8 cellular contexts compared by ENCODE assay signal in genomic region chr10:21292763-21293517, GRCh38.
DNase-seq lines count a peak whose midpoint lies in the region; ATAC-seq and TF ChIP-seq lines count a peak whose summit lies in the region.

No MANE protein-coding gene starts in this region.

- no peaks in the 10 kb centered on the region for H3K36me3 ChIP-seq in heart right ventricle
- no peaks in the 10 kb centered on the region for H3K36me3 ChIP-seq in prostate gland
- H3K36me3 ChIP-seq in spleen = no peaks in the 10 kb centered on the region

- H3K27ac ChIP-seq in VCaP = peak overlapping the region; percentile 21
- peak overlapping the region in 9 of 10 donors; percentile 17 to 62 (median 46) for H3K27ac ChIP-seq in heart right ventricle
- peak overlapping the region; percentile 14 to 19 for H3K27ac ChIP-seq in prostate gland
- H3K27ac ChIP-seq in spleen = peak overlapping the region in 4 of 8 donors; percentile 9 to 27 (median 24)

- H3K9me3 ChIP-seq in heart right ventricle (no peaks in the 10 kb centered on the region), prostate gland (no peaks in the 10 kb centered on the region), spleen (no peaks in the 10 kb centered on the region)

- DNase-seq in HCEC 1CT = peak; percentile 95
- peak; percentile 58 to 86 for DNase-seq in heart right ventricle
- DNase-seq in prostate gland (ENCODE audit: low spot score) = peak; percentile 67
- DNase-seq in spleen = no peak
- DNase-seq in DMS153 (lab: John Stamatoyannopoulos, UW) = no peak
- no peak for DNase-seq in NCI-H82 (lab: John Stamatoyannopoulos, UW)

- H3K27me3 ChIP-seq in heart right ventricle = no peaks in the 10 kb centered on the region
- H3K27me3 ChIP-seq in prostate gland (replicated peaks; ENCODE audit: insufficient read depth) = no peaks in the 10 kb centered on the region
- peaks cover 0 to 23% (median 0%) of the 10 kb centered on the region in 7 donors for H3K27me3 ChIP-seq in spleen (replicated peaks in 1 of 7)

- H3K4me3 ChIP-seq in heart right ventricle (peak overlapping the region in 7 of 10 donors; percentile 9 to 47 (median 37)), prostate gland (peak overlapping the region in 1 of 2 donors; percentile 2), spleen (no peak overlapping the region)

- H3K4me1 ChIP-seq in heart right ventricle = peaks cover 0 to 26% (median 17%) of the 10 kb centered on the region in 9 donors
- no peaks in the 10 kb centered on the region for H3K4me1 ChIP-seq in prostate gland (replicated peaks)
- peaks cover 0 to 21% (median 8%) of the 10 kb centered on the region in 6 donors for H3K4me1 ChIP-seq in spleen

- peak; percentile 74 to 96 (median 92) for ATAC-seq in heart right ventricle
- no peak for ATAC-seq in GM21737 (IDR thresholded peaks at IDR 0.05; ENCODE audit: unreplicated experiment)

- WGBS in heart right ventricle, 2 donors = 3 to 4% methylated on average over 14 of the region's 14 CpGs
- under 1% methylated on average over 14 of the region's 14 CpGs for WGBS in prostate gland
- WGBS in spleen, 5 donors = 9 to 14% (median 10%) methylated on average over 14 of the region's 14 CpGs

- TF ChIP-seq POLR2A in prostate gland (IDR thresholded peaks at IDR 0.05) (no peak), spleen (IDR thresholded peaks at IDR 0.05) (no peak)

- intact Hi-C loops in heart right ventricle (cut with DNase I) = loop anchor here in 3 of 10 donors (5.0 kb wide), 3 partner anchors 44 to 204 kb away; no protein-coding TSS in a partner anchor
- intact Hi-C loops in prostate gland (cut with DNase I) = no loop called here
- intact Hi-C loops in spleen (cut with DNase I; ENCODE audit: low total_unique reads) = no loop called here

- TF ChIP-seq CTCF in VCaP (conservative IDR thresholded peaks at IDR 0.05) (no peak), heart right ventricle (IDR thresholded peaks at IDR 0.05) (no peak), prostate gland (IDR thresholded peaks at IDR 0.05) (no peak), spleen (IDR thresholded peaks at IDR 0.05 in 8 of 11, conservative IDR thresholded peaks at IDR 0.05 in 3 of 11) (no peak)

Comparison
In these comparisons a context has a peak if more than half of its experiments do, and no peak if none do; other contexts are left out.
1. DNase-seq: peak in HCEC 1CT (single experiment), heart right ventricle (2 of 2) and prostate gland (single experiment); none in spleen (single experiment), DMS153 (single experiment) and NCI-H82 (single experiment).
2. H3K4me3 ChIP-seq: peak in heart right ventricle (7 of 10); none in spleen (0 of 8).